Comparison of ENCODE assay signal across 1 cellular context in the genomic region with DNA sequence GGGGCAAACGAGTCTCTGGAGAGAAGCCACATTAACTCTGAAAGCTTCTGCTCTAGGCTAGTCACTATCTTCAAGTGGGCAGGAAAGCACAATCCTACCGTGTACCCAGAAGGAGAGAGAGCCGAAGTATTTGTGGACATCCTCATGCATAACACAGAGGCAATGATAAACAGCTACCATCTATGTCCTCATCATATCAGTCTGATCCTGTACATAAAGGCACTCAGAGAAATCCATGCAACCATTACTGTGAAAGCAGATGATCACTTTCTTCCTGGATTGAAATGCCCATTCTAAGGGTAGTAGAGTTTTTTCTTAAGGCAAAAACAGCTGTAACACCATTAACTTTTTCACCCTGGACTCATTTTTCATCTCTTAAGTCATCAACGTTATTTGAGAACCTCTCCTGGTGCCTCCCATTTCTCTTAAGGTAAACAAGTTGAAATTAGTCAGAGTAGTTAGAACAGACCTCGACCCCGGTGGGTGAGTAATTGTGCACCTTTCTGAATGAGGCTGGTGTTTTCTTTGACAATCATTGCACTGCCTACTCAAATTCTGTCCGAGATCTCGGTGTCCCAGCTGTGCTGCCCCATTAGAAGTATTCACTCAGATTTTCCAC.
TF ChIP-seq lines count a peak whose summit lies in the region.

No MANE protein-coding gene starts in this region.

TF ChIP-seq in GM12878, 131 proteins besides CTCF, POLR2A, EP300 and RAD21 (continued from another document):
- TF ChIP-seq, protein P1, sequence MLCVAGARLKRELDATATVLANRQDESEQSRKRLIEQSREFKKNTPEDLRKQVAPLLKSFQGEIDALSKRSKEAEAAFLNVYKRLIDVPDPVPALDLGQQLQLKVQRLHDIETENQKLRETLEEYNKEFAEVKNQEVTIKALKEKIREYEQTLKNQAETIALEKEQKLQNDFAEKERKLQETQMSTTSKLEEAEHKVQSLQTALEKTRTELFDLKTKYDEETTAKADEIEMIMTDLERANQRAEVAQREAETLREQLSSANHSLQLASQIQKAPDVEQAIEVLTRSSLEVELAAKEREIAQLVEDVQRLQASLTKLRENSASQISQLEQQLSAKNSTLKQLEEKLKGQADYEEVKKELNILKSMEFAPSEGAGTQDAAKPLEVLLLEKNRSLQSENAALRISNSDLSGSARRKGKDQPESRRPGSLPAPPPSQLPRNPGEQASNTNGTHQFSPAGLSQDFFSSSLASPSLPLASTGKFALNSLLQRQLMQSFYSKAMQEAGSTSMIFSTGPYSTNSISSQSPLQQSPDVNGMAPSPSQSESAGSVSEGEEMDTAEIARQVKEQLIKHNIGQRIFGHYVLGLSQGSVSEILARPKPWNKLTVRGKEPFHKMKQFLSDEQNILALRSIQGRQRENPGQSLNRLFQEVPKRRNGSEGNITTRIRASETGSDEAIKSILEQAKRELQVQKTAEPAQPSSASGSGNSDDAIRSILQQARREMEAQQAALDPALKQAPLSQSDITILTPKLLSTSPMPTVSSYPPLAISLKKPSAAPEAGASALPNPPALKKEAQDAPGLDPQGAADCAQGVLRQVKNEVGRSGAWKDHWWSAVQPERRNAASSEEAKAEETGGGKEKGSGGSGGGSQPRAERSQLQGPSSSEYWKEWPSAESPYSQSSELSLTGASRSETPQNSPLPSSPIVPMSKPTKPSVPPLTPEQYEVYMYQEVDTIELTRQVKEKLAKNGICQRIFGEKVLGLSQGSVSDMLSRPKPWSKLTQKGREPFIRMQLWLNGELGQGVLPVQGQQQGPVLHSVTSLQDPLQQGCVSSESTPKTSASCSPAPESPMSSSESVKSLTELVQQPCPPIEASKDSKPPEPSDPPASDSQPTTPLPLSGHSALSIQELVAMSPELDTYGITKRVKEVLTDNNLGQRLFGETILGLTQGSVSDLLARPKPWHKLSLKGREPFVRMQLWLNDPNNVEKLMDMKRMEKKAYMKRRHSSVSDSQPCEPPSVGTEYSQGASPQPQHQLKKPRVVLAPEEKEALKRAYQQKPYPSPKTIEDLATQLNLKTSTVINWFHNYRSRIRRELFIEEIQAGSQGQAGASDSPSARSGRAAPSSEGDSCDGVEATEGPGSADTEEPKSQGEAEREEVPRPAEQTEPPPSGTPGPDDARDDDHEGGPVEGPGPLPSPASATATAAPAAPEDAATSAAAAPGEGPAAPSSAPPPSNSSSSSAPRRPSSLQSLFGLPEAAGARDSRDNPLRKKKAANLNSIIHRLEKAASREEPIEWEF (IDR thresholded peaks at IDR 0.05; ENCODE audit: insufficient replicate concordance, low read depth, low read length), result no peak
- TF ChIP-seq, protein P2, sequence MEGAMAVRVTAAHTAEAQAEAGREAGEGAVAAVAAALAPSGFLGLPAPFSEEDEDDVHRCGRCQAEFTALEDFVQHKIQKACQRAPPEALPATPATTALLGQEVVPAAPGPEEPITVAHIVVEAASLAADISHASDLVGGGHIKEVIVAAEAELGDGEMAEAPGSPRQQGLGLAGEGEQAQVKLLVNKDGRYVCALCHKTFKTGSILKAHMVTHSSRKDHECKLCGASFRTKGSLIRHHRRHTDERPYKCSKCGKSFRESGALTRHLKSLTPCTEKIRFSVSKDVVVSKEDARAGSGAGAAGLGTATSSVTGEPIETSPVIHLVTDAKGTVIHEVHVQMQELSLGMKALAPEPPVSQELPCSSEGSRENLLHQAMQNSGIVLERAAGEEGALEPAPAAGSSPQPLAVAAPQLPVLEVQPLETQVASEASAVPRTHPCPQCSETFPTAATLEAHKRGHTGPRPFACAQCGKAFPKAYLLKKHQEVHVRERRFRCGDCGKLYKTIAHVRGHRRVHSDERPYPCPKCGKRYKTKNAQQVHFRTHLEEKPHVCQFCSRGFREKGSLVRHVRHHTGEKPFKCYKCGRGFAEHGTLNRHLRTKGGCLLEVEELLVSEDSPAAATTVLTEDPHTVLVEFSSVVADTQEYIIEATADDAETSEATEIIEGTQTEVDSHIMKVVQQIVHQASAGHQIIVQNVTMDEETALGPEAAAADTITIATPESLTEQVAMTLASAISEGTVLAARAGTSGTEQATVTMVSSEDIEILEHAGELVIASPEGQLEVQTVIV (IDR thresholded peaks at IDR 0.05; ENCODE audit: borderline replicate concordance, partially characterized antibody), result no peak
- TF ChIP-seq FOXK2 (IDR thresholded peaks at IDR 0.05) (no peak), ASH2L (IDR thresholded peaks at IDR 0.05; ENCODE audit: borderline replicate concordance, low read depth) (no peak), TCF12 (IDR thresholded peaks at IDR 0.05; ENCODE audit: low read depth, low read length) (0 out of 2 replicates have a peak, but pooled peaks have one; percentile 17), EZH2 (IDR thresholded peaks at IDR 0.05; ENCODE audit: borderline replicate concordance, control insufficient read depth, low read depth, low read length) (no peak), MEF2A (IDR thresholded peaks at IDR 0.05; ENCODE audit: insufficient read depth, low read depth, low read length) (0 out of 2 replicates have a peak, but pooled peaks have one; percentile 12), NFIC (IDR thresholded peaks at IDR 0.05; ENCODE audit: low read depth, low read length) (peak; percentile 29; the same call in 1 of the 2 replicates)
- TF ChIP-seq, protein P3, sequence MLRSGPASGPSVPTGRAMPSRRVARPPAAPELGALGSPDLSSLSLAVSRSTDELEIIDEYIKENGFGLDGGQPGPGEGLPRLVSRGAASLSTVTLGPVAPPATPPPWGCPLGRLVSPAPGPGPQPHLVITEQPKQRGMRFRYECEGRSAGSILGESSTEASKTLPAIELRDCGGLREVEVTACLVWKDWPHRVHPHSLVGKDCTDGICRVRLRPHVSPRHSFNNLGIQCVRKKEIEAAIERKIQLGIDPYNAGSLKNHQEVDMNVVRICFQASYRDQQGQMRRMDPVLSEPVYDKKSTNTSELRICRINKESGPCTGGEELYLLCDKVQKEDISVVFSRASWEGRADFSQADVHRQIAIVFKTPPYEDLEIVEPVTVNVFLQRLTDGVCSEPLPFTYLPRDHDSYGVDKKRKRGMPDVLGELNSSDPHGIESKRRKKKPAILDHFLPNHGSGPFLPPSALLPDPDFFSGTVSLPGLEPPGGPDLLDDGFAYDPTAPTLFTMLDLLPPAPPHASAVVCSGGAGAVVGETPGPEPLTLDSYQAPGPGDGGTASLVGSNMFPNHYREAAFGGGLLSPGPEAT (IDR thresholded peaks at IDR 0.05; ENCODE audit: low read depth), result no peak
- TF ChIP-seq, protein P4, sequence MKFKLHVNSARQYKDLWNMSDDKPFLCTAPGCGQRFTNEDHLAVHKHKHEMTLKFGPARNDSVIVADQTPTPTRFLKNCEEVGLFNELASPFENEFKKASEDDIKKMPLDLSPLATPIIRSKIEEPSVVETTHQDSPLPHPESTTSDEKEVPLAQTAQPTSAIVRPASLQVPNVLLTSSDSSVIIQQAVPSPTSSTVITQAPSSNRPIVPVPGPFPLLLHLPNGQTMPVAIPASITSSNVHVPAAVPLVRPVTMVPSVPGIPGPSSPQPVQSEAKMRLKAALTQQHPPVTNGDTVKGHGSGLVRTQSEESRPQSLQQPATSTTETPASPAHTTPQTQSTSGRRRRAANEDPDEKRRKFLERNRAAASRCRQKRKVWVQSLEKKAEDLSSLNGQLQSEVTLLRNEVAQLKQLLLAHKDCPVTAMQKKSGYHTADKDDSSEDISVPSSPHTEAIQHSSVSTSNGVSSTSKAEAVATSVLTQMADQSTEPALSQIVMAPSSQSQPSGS (IDR thresholded peaks at IDR 0.05; ENCODE audit: low read length), result 0 out of 2 replicates have a peak, but pooled peaks have one; percentile 43
